In the genomic region with DNA sequence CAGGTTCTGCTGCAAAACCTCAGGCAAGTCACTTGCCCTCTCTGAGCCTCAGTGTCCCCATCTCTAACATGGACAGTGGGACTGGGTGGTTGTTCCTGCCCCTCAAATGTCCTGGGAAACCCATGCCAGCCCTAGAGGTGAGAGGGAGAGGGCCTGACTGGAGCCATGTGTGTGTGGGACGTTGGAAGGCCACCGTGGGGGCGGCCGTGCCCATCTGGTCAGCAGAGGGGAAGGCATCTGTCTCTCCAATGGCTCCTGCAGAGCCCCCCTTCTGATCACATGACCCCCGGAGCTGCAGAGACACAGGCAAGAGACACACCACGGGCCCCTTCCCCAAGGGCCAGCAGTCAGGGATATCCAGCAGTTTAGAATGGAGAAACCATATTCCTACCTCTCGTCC, we compare ENCODE assay signal across 9 cellular contexts. TPM values are rescaled to one million over a fixed set of nuclear protein-coding genes. Genes with fewer than 3 reads are reported as not detected.
DNase-seq lines count a peak whose midpoint lies in the region; ATAC-seq and TF ChIP-seq lines count a peak whose summit lies in the region.
"Had no signal": no experiment of that assay in that cellular context is flagged by ENCODE, and none has a peak within 500 bp of the region (broad histone marks: within the 10 kb centered on the region; RNA-seq: fewer than 3 reads in every experiment).

No MANE protein-coding gene starts in this region.

- no peak overlapping the region for H3K27ac Mint-ChIP-seq in endodermal cell

- H3K27me3 ChIP-seq in HUES48 (ENCODE audit: control insufficient read depth, insufficient read depth, low read length) (no peaks in the 10 kb centered on the region), endodermal cell (ENCODE audit: control insufficient read depth, insufficient read depth, low read length, poor library complexity, severe bottlenecking) (no peaks in the 10 kb centered on the region), psoas muscle (ENCODE audit: insufficient read depth in 3 of 3, low read length in 2 of 3) (peaks cover 0 to 18% (median 7%) of the 10 kb centered on the region in 3 donors)

- WGBS in endodermal cell (ENCODE audit: insufficient coverage in 1 of 2, insufficient read length in 1 of 2), 2 experiments, result 83 to 96% methylated on average over 6 to 7 of the region's 7 CpGs
- 53 to 76% (median 58%) methylated on average over 7 of the region's 7 CpGs for WGBS in psoas muscle, 3 donors

- TF ChIP-seq CTCF in endodermal cell (conservative IDR thresholded peaks at IDR 0.05) (no peak), psoas muscle (IDR thresholded peaks at IDR 0.05) (no peak)

- DNase-seq in endodermal cell (no peak), psoas muscle (no peak), NCI-H2196 (lab: John Stamatoyannopoulos, UW; ENCODE audit: unreplicated experiment) (no peak), kidney tubule cell (ENCODE audit: low spot score) (no peak)
- DNase-seq: activated CD8-positive, alpha-beta memory T cell treated with anti-CD3 and anti-CD28 coated beads, Interleukin-2, amount 50 U/mL, for 48 hours; Karpas-422 had no signal

- no peaks in the 10 kb centered on the region for H3K36me3 Mint-ChIP-seq in endodermal cell (ENCODE audit: low read depth)

- H3K9ac ChIP-seq in HUES48 (ENCODE audit: low read depth, low read length) (peak overlapping the region; percentile 28), endodermal cell (ENCODE audit: extremely low read depth, low read length, poor library complexity, severe bottlenecking) (peak overlapping the region; percentile 57)
- H3K9ac ChIP-seq: parathyroid adenoma had no signal

- H3K4me3 Mint-ChIP-seq in endodermal cell, result peak overlapping the region; percentile 67

- no peaks in the 10 kb centered on the region for H3K36me3 ChIP-seq in HUES48 (ENCODE audit: control insufficient read depth, insufficient read depth, low read length)
- H3K36me3 ChIP-seq in endodermal cell (ENCODE audit: control insufficient read depth, insufficient read depth, low read length), result no peaks in the 10 kb centered on the region
- no peaks in the 10 kb centered on the region for H3K36me3 ChIP-seq in psoas muscle (ENCODE audit: insufficient read depth in 1 of 2, low read depth in 1 of 2)

- H3K9me3 ChIP-seq in HUES48 (ENCODE audit: control insufficient read depth, insufficient read depth, low read length), result no peaks in the 10 kb centered on the region
- H3K9me3 ChIP-seq in endodermal cell (ENCODE audit: control insufficient read depth, low read length), result no peaks in the 10 kb centered on the region
- H3K9me3 ChIP-seq in psoas muscle, result no peaks in the 10 kb centered on the region

- ATAC-seq in psoas muscle (no peak), HG02759 (IDR thresholded peaks at IDR 0.05; ENCODE audit: unreplicated experiment) (no peak)

- peaks cover 15% of the 10 kb centered on the region for H3K4me1 ChIP-seq in HUES48 (ENCODE audit: control insufficient read depth, insufficient read depth, low read length)
- H3K4me1 ChIP-seq in endodermal cell (ENCODE audit: control insufficient read depth, insufficient read depth, low read length), result peaks cover 5% of the 10 kb centered on the region
- H3K4me1 ChIP-seq in psoas muscle, result peaks cover 4% of the 10 kb centered on the region
- H3K4me1 ChIP-seq: parathyroid adenoma had no signal

- H3K4me3 ChIP-seq in HUES48 (ENCODE audit: low read depth, low read length), result peak overlapping the region; percentile 94
- H3K4me3 ChIP-seq in endodermal cell (ENCODE audit: low read length), result peak overlapping the region; percentile 83
- H3K4me3 ChIP-seq in psoas muscle, result peak overlapping the region; percentile 73

- H3K4me1 Mint-ChIP-seq in endodermal cell, result peaks cover 12% of the 10 kb centered on the region

- intact Hi-C loops in psoas muscle (cut with DNase I), result no loop called here

- no peaks in the 10 kb centered on the region for H3K9me3 Mint-ChIP-seq in endodermal cell

- peaks cover 4% of the 10 kb centered on the region for H3K27me3 Mint-ChIP-seq in endodermal cell (ENCODE audit: insufficient read depth)

- H3K27ac ChIP-seq in HUES48 (ENCODE audit: low read depth, low read length), result peak overlapping the region; percentile 81
- H3K27ac ChIP-seq in endodermal cell (ENCODE audit: low read depth, low read length), result no peak overlapping the region
- no peak overlapping the region for H3K27ac ChIP-seq in psoas muscle
- H3K27ac ChIP-seq: parathyroid adenoma had no signal

RNA-seq across cellular contexts. Expression of a gene that starts 1.7 kb away (rescaled TPM):
- total RNA-seq in endodermal cell (100 to 1,000 TPM in 1 of 2 donors, 10 to 100 TPM in 1; 55.8 to 147 TPM), psoas muscle (1 to 10 TPM; 1.2 to 5.4 (median 3.2) TPM)
- 78.9 TPM for polyA plus RNA-seq in endodermal cell (2013, experiment 1 of 2)
- polyA plus RNA-seq in endodermal cell (2013, experiment 2 of 2), result 83.8 TPM
- 1 to 10 TPM; 1.1 to 2.4 (median 1.5) TPM for polyA plus RNA-seq in psoas muscle

RNA-seq across cellular contexts. Expression of a gene that starts 13.5 kb away (rescaled TPM):
- 100 to 1,000 TPM; 115 to 117 TPM for total RNA-seq in endodermal cell
- polyA plus RNA-seq in endodermal cell (2013, experiment 1 of 2), result 123 TPM
- 111 TPM for polyA plus RNA-seq in endodermal cell (2013, experiment 2 of 2)
- total RNA-seq in psoas muscle, result 100 to 1,000 TPM in 3 of 4 donors, 10 to 100 TPM in 1; 86.0 to 119 (median 109) TPM
- 10 to 100 TPM; 36.2 to 84.7 (median 49.9) TPM for polyA plus RNA-seq in psoas muscle

RNA-seq across cellular contexts. Expression of a gene that starts 44.8 kb away (rescaled TPM):
- total RNA-seq in endodermal cell (10 to 100 TPM; 65.7 to 82.1 TPM), psoas muscle (10 to 100 TPM; 14.0 to 21.3 (median 17.8) TPM)
- polyA plus RNA-seq in endodermal cell (2013, experiment 1 of 2), result 105 TPM
- 99.0 TPM for polyA plus RNA-seq in endodermal cell (2013, experiment 2 of 2)
- 10 to 100 TPM; 23.1 to 36.2 (median 27.8) TPM for polyA plus RNA-seq in psoas muscle

RNA-seq across cellular contexts. Expression of a gene that starts 55.6 kb away (rescaled TPM):
- total RNA-seq in endodermal cell (not detected), psoas muscle (1 to 10 TPM in 2 of 4 donors, under 1 TPM in 1, not detected in 1; 0.47 to 2.1 (median 1.4) TPM)
- not detected for polyA plus RNA-seq in endodermal cell (2013, experiment 1 of 2)
- polyA plus RNA-seq in endodermal cell (2013, experiment 2 of 2), result not detected
- polyA plus RNA-seq in psoas muscle, result under 1 TPM; 0.08 to 0.90 (median 0.69) TPM

Comparison
In these comparisons a context has a peak if more than half of its experiments do, and no peak if none do; other contexts are left out.
1. RNA of a gene that starts 1.7 kb away (total RNA-seq): 55.8 to 147 TPM in endodermal cell; 1.2 to 5.4 TPM in psoas muscle; every median in the first group is over 4 times any median in the second.
2. Peak in every context shown above with its lines, with median percentiles within 50 percentile points of each other: H3K4me3 ChIP-seq.